In genomic region chr1:202107321-202107761, GRCh38 we compare ENCODE assay signal across 1 cellular context.
TF ChIP-seq lines count a peak whose summit lies in the region.

No MANE protein-coding gene starts in this region.

TF ChIP-seq in SK-N-SH, 30 proteins besides CTCF, POLR2A, EP300 and RAD21 (continued from another document):
- TF ChIP-seq, protein P1, sequence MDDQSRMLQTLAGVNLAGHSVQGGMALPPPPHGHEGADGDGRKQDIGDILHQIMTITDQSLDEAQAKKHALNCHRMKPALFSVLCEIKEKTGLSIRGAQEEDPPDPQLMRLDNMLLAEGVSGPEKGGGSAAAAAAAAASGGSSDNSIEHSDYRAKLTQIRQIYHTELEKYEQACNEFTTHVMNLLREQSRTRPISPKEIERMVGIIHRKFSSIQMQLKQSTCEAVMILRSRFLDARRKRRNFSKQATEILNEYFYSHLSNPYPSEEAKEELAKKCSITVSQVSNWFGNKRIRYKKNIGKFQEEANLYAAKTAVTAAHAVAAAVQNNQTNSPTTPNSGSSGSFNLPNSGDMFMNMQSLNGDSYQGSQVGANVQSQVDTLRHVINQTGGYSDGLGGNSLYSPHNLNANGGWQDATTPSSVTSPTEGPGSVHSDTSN (IDR thresholded peaks at IDR 0.05) = no peak
- TF ChIP-seq SIN3A (IDR thresholded peaks at IDR 0.05; ENCODE audit: borderline replicate concordance, low read depth, low read length) (no peak), SMC3 (IDR thresholded peaks at IDR 0.05; ENCODE audit: low read depth, low read length) (no peak), RCOR1 (IDR thresholded peaks at IDR 0.05; ENCODE audit: low read length) (no peak), NFIC (IDR thresholded peaks at IDR 0.05; ENCODE audit: borderline replicate concordance) (no peak), NRF1 (IDR thresholded peaks at IDR 0.05; ENCODE audit: low read depth, low read length) (no peak)
- TF ChIP-seq, protein P2, sequence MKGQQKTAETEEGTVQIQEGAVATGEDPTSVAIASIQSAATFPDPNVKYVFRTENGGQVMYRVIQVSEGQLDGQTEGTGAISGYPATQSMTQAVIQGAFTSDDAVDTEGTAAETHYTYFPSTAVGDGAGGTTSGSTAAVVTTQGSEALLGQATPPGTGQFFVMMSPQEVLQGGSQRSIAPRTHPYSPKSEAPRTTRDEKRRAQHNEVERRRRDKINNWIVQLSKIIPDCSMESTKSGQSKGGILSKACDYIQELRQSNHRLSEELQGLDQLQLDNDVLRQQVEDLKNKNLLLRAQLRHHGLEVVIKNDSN (IDR thresholded peaks at IDR 0.05; ENCODE audit: borderline replicate concordance, low read depth) = no peak
